Comparison of ENCODE assay signal across 8 cellular contexts in the genomic region with DNA sequence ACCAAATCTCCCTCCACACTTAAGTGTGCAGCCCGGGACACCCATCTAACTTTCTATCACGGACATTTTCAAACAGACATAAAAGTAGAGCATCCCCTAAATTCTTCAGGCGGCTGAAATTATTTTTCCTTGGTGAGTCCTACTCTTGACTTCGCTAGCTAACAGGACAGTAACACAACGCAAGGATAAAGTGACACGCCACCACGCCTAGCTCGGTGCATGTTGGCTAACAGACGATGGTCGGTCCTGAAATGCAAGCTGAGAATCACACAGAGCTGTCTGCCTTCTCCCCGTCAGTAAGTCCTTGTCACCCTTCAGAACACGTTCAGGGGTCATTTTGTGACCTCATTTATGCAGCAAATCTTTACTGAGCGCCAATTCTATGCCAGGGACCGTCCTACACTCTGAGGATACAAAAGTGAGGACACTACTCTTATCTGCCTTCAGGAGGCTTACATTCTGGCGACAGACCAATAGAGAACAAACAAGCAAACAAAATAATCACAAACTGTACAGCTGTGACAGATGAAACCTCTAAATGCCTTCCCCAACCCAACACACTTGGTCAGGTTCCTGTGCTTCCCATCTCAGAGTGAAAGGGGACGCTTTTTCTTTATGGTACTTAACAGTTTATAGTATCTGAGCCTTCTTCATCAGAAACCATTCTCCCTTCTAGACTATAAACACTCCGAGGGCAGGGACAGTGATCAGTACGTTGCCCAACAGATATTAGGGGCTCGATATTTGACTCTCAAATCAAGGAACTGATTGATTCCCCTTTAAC. TPM values are rescaled to one million over a fixed set of nuclear protein-coding genes. Genes with fewer than 3 reads are reported as not detected.
A peak's percentile ranks its signal among the peaks of the same experiment; 100 is the strongest.
DNase-seq lines count a peak whose midpoint lies in the region; ATAC-seq, FAIRE-seq and TF ChIP-seq lines count a peak whose summit lies in the region.

No MANE protein-coding gene starts in this region.

- H3K9me1 ChIP-seq in keratinocyte (ENCODE audit: control insufficient read depth, extremely low read depth, insufficient read depth, low read length): no peaks in the 10 kb centered on the region

- H2AFZ ChIP-seq in keratinocyte (ENCODE audit: control insufficient read depth, low read length): peak overlapping the region; percentile 83

- no peaks in the 10 kb centered on the region for H3K9me3 Mint-ChIP-seq in activated T-helper 2 cell treated with anti-CD3 and anti-CD28 coated beads, Interferon-gamma antibody, Interleukin-2, Interleukin-4, amounts not matched to agents 10 μg/mL and 5 μg/mL and 100 μg/mL, durations not matched to agents 14 hours and 24 hours and 36 hours

- H4K20me1 ChIP-seq in keratinocyte (ENCODE audit: control insufficient read depth, extremely low read depth, insufficient read depth, low read length): no peaks in the 10 kb centered on the region

- intact Hi-C loops in activated T-helper 2 cell treated with anti-CD3 and anti-CD28 coated beads, Interferon-gamma antibody, Interleukin-2, Interleukin-4, amounts not matched to agents 10 μg/mL and 5 μg/mL and 100 μg/mL, durations not matched to agents 14 hours and 24 hours and 36 hours (cut with micrococcal nuclease): no loop called here

- no peak overlapping the region for H3K27ac ChIP-seq in keratinocyte (ENCODE audit: control insufficient read depth, insufficient read depth, low read length)
- H3K27ac ChIP-seq in stomach smooth muscle (ENCODE audit: low read length): peak overlapping the region; percentile 24

- no peaks in the 10 kb centered on the region for H3K27me3 Mint-ChIP-seq in activated T-helper 2 cell treated with anti-CD3 and anti-CD28 coated beads, Interferon-gamma antibody, Interleukin-2, Interleukin-4, amounts not matched to agents 10 μg/mL and 5 μg/mL and 100 μg/mL, durations not matched to agents 14 hours and 24 hours and 36 hours (ENCODE audit: low read depth)

- H3K4me2 ChIP-seq in keratinocyte (ENCODE audit: control insufficient read depth, extremely low read depth, insufficient read depth, low read depth, low read length): peak overlapping the region; percentile 85

- H3K79me2 ChIP-seq in keratinocyte (ENCODE audit: control insufficient read depth, insufficient read depth, low read length): peaks cover 25% of the 10 kb centered on the region

- peaks cover 18% of the 10 kb centered on the region for H3K4me1 Mint-ChIP-seq in activated T-helper 2 cell treated with anti-CD3 and anti-CD28 coated beads, Interferon-gamma antibody, Interleukin-2, Interleukin-4, amounts not matched to agents 10 μg/mL and 5 μg/mL and 100 μg/mL, durations not matched to agents 14 hours and 24 hours and 36 hours (ENCODE audit: low read depth)

- no peak for TF ChIP-seq CTCF in keratinocyte (optimal IDR thresholded peaks at IDR 0.05 in 1 of 3, IDR thresholded peaks at IDR 0.05 in 1 of 3, conservative IDR thresholded peaks at IDR 0.05 in 1 of 3; ENCODE audit: extremely low read depth in 1 of 3, insufficient read depth in 2 of 3, low read length in 3 of 3)

- dilution Hi-C loops in keratinocyte (cut with MboI; ENCODE audit: extremely low pct_ligation_motif_present, low sequenced_read_pairs): no loop called here

- H3K36me3 ChIP-seq in keratinocyte (ENCODE audit: control insufficient read depth in 2 of 2, extremely low read depth in 1 of 2, insufficient read depth in 2 of 2, low read length in 2 of 2): peaks cover 0 to 4% of the 10 kb centered on the region in 2 experiments
- H3K36me3 ChIP-seq in stomach smooth muscle (ENCODE audit: control insufficient read depth in 2 of 2, insufficient read depth in 2 of 2, low read length in 2 of 2): peaks cover 5 to 8% of the 10 kb centered on the region in 2 donors

- peaks cover 6% of the 10 kb centered on the region for H3K4me1 ChIP-seq in keratinocyte (ENCODE audit: control insufficient read depth, extremely low read depth, insufficient read depth, low read length)
- peaks cover 13% of the 10 kb centered on the region for H3K4me1 ChIP-seq in stomach smooth muscle (ENCODE audit: control insufficient read depth, insufficient read depth, low read length)

- H3K27me3 ChIP-seq in keratinocyte (ENCODE audit: control insufficient read depth, extremely low read depth, insufficient read depth, low read length): no peaks in the 10 kb centered on the region
- no peaks in the 10 kb centered on the region for H3K27me3 ChIP-seq in stomach smooth muscle (ENCODE audit: control insufficient read depth in 1 of 2, insufficient read depth in 2 of 2, low read length in 2 of 2)

- DNase-seq in NCI-H2227 (lab: John Stamatoyannopoulos, UW; ENCODE audit: unreplicated experiment) (peak; percentile 44), NCI-H2227 treated with DMSO at 0.1 percent for 48 hours (lab: John Stamatoyannopoulos, UW) (no peak), keratinocyte (ENCODE audit: low read depth, low spot score) (no peak), AG08396 (ENCODE audit: low spot score) (no peak), COR-L47 (lab: John Stamatoyannopoulos, UW) (no peak)
- no peak for DNase-seq in activated T-helper 2 cell treated with anti-CD3 and anti-CD28 coated beads, Interferon-gamma antibody, Interleukin-2, Interleukin-4, amounts not matched to agents 10 μg/mL and 5 μg/mL and 100 μg/mL, durations not matched to agents 14 hours and 24 hours and 36 hours (ENCODE audit: low spot score)

- peak overlapping the region; percentile 82 for H3K4me3 Mint-ChIP-seq in activated T-helper 2 cell treated with anti-CD3 and anti-CD28 coated beads, Interferon-gamma antibody, Interleukin-2, Interleukin-4, amounts not matched to agents 10 μg/mL and 5 μg/mL and 100 μg/mL, durations not matched to agents 14 hours and 24 hours and 36 hours (ENCODE audit: low read depth)

- H3K36me3 Mint-ChIP-seq in activated T-helper 2 cell treated with anti-CD3 and anti-CD28 coated beads, Interferon-gamma antibody, Interleukin-2, Interleukin-4, amounts not matched to agents 10 μg/mL and 5 μg/mL and 100 μg/mL, durations not matched to agents 14 hours and 24 hours and 36 hours (ENCODE audit: low read depth): peaks cover 16% of the 10 kb centered on the region

- H3K9ac ChIP-seq in keratinocyte (ENCODE audit: control insufficient read depth, extremely low read depth, insufficient read depth, low read length) (peak overlapping the region; percentile 81), stomach smooth muscle (ENCODE audit: low read length in 2 of 2) (peak overlapping the region; percentile 73 to 81)

- peak overlapping the region; percentile 77 to 92 (median 80) for H3K4me3 ChIP-seq in keratinocyte (ENCODE audit: control insufficient read depth in 2 of 3, extremely low read depth in 1 of 3, insufficient read depth in 2 of 3, low read depth in 1 of 3, low read length in 3 of 3)
- peak overlapping the region; percentile 83 to 86 for H3K4me3 ChIP-seq in stomach smooth muscle (ENCODE audit: low read length in 2 of 2)

- H3K9me3 ChIP-seq in keratinocyte (ENCODE audit: control insufficient read depth, low read depth, low read length) (no peaks in the 10 kb centered on the region), stomach smooth muscle (ENCODE audit: control insufficient read depth in 2 of 2, low read length in 2 of 2) (no peaks in the 10 kb centered on the region)

- FAIRE-seq in keratinocyte (lab: Jason Lieb, UNC): no peak

- no peak for ATAC-seq in HG02981 (IDR thresholded peaks at IDR 0.05; ENCODE audit: unreplicated experiment)

- no peak overlapping the region for H3K27ac Mint-ChIP-seq in activated T-helper 2 cell treated with anti-CD3 and anti-CD28 coated beads, Interferon-gamma antibody, Interleukin-2, Interleukin-4, amounts not matched to agents 10 μg/mL and 5 μg/mL and 100 μg/mL, durations not matched to agents 14 hours and 24 hours and 36 hours

RNA-seq across cellular contexts. Expression of gene NTAN1, which starts 1.3 kb away (rescaled TPM):
- total RNA-seq in activated T-helper 2 cell treated with anti-CD3 and anti-CD28 coated beads, Interferon-gamma antibody, Interleukin-2, Interleukin-4, amounts not matched to agents 10 μg/mL and 5 μg/mL and 100 μg/mL, durations not matched to agents 14 hours and 24 hours and 36 hours: 36.4 and 40.1 TPM in 2 replicates
- 88.1 to 127 TPM (median 99.6 TPM) in 3 replicates for polyA plus RNA-seq in keratinocyte
- 63.0 TPM for polyA plus RNA-seq in keratinocyte (2011; ENCODE audit: low read depth)
- 79.0 and 124 TPM in 2 replicates for polyA plus RNA-seq in keratinocyte (2011; cell fraction: cytosol; rRNA removed)
- 24.3 and 26.3 TPM in 2 replicates for polyA plus RNA-seq in keratinocyte (2011; cell fraction: nucleus; rRNA removed)
- polyA plus RNA-seq in keratinocyte (2012; ENCODE audit: low replicate concordance): 30.9 and 55.6 TPM in 2 replicates
- 78.6 to 99.0 TPM (median 91.4 TPM) in 3 replicates for polyA minus RNA-seq in keratinocyte
- polyA minus RNA-seq in keratinocyte (2011; cell fraction: cytosol; rRNA and poly(A)+ RNA removed): 74.6 TPM
- 8.5 and 15.7 TPM in 2 replicates for polyA minus RNA-seq in keratinocyte (2011; cell fraction: nucleus; rRNA and poly(A)+ RNA removed)

RNA-seq across cellular contexts. Expression of gene RRN3, which starts 39.5 kb away (rescaled TPM):
- total RNA-seq in activated T-helper 2 cell treated with anti-CD3 and anti-CD28 coated beads, Interferon-gamma antibody, Interleukin-2, Interleukin-4, amounts not matched to agents 10 μg/mL and 5 μg/mL and 100 μg/mL, durations not matched to agents 14 hours and 24 hours and 36 hours: 37.5 and 39.1 TPM in 2 replicates
- polyA plus RNA-seq in keratinocyte: 40.7 to 60.3 TPM (median 53.1 TPM) in 3 replicates
- 39.3 TPM for polyA plus RNA-seq in keratinocyte (2011; ENCODE audit: low read depth)
- polyA plus RNA-seq in keratinocyte (2011; cell fraction: cytosol; rRNA removed): 28.6 and 54.5 TPM in 2 replicates
- polyA plus RNA-seq in keratinocyte (2011; cell fraction: nucleus; rRNA removed): 58.2 and 67.4 TPM in 2 replicates
- polyA plus RNA-seq in keratinocyte (2012; ENCODE audit: low replicate concordance): 29.2 and 30.9 TPM in 2 replicates
- polyA minus RNA-seq in keratinocyte: 27.3 to 74.1 TPM (median 65.7 TPM) in 3 replicates
- polyA minus RNA-seq in keratinocyte (2011; cell fraction: cytosol; rRNA and poly(A)+ RNA removed): 44.7 TPM
- 42.6 and 79.0 TPM in 2 replicates for polyA minus RNA-seq in keratinocyte (2011; cell fraction: nucleus; rRNA and poly(A)+ RNA removed)
